8 cellular contexts compared by ENCODE assay signal in the genomic region with DNA sequence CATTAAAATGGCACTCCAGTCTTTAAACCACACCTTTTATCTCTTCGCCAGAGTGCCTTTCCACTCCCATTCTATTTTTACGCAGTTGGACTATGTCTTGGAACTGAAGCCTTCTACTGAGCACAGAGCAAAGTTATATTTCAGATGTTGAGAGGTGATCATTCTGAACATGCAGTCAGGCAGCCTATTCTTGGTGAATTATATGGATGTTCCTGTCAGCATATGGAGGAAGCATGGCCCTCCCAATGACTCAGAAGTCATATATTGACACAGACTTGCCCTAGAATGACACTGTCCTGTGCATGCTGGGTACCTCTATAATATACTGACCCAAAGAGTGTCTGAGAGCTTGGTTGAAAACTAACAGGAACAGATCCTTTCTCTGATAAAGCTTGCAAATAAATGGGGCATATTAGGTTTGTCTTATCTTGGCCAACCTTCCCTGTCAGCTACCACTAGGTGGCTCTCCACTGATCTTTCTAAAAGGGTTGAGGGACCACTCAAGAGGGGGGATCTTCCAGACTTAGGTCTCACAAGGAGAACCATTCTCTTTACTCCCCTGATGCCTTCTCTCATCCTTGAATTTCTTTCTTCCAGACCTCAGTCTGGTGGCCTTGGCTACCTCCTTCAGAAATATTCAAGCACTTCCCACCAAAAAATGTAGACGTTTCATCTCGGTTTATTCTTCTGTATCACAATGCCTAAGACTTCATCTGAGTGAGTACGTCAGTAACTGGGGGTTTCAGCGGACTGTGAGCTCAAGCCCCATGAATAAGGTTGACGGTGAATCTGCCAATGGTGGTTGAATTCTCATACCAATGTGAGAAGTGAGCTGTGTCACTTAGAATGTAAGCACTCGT. TPM values are rescaled to one million over a fixed set of nuclear protein-coding genes. Genes with fewer than 3 reads are reported as not detected.
A peak's percentile ranks its signal among the peaks of the same experiment; 100 is the strongest.
DNase-seq lines count a peak whose midpoint lies in the region; TF ChIP-seq lines count a peak whose summit lies in the region.

No MANE protein-coding gene starts in this region.

- H3K9me3 ChIP-seq in adrenal gland (replicated peaks in 1 of 3) (no peaks in the 10 kb centered on the region), suprapubic skin (no peaks in the 10 kb centered on the region)

- CTCF ChIA-PET in HEK293T (lab: Yijun Ruan, JAX): interaction anchor here (0.6 to 3.1 kb wide), 10 partner anchors 9 to 168 kb away, joined by 3 to 18 read pairs (median 6); a partner anchor contains a TSS

- H3K4me1 ChIP-seq in adrenal gland (replicated peaks in 1 of 2) (peaks cover 10 to 13% of the 10 kb centered on the region in 2 donors), suprapubic skin (peaks cover 4% of the 10 kb centered on the region)

- TF ChIP-seq CTCF in adrenal gland (IDR thresholded peaks at IDR 0.05) (peak; percentile 22 to 63 (median 47)), suprapubic skin (IDR thresholded peaks at IDR 0.05) (peak; percentile 15 to 39)

- POLR2A ChIA-PET in HEK293T (lab: Yijun Ruan, JAX): interaction anchor here (2.3 to 2.4 kb wide), 2 partner anchors 12 to 149 kb away, joined by 15 to 23 read pairs; a partner anchor contains a TSS

- no peaks in the 10 kb centered on the region for H3K27me3 ChIP-seq in adrenal gland
- no peaks in the 10 kb centered on the region for H3K27me3 ChIP-seq in suprapubic skin

- H3K36me3 ChIP-seq in adrenal gland (replicated peaks in 1 of 2) (no peaks in the 10 kb centered on the region), suprapubic skin (no peaks in the 10 kb centered on the region)

- H3K4me3 ChIP-seq in adrenal gland (no peak overlapping the region), suprapubic skin (no peak overlapping the region)

- H3K27ac ChIP-seq in adrenal gland (no peak overlapping the region), suprapubic skin (no peak overlapping the region)

- 73 to 79% (median 77%) methylated on average over 8 of the region's 8 CpGs for WGBS in adrenal gland, 4 donors
- 79% methylated on average over 8 of the region's 8 CpGs for WGBS in suprapubic skin

- DNase-seq in AG08395 (ENCODE audit: low spot score): peak; percentile 20
- peak; percentile 61 for DNase-seq in ELR (ENCODE audit: low read depth)
- peak; percentile 67 for DNase-seq in HEK293T (ENCODE audit: extremely low spot score)
- DNase-seq in NCI-H1930 (lab: John Stamatoyannopoulos, UW): peak; percentile 11 to 16
- no peak for DNase-seq in adrenal gland
- DNase-seq in iris pigment epithelial cell (ENCODE audit: low read depth): peak; percentile 29
- no peak for DNase-seq in suprapubic skin (ENCODE audit: low spot score in 2 of 2)
- no peak for DNase-seq in OCI-M2 (lab: John Stamatoyannopoulos, UW; ENCODE audit: unreplicated experiment)

- intact Hi-C loops in adrenal gland (cut with DNase I): loop anchor here in 1 of 2 donors (10.0 kb wide), 1 partner anchor 150 kb away; a partner anchor contains a TSS

- TF ChIP-seq EP300 in suprapubic skin (IDR thresholded peaks at IDR 0.05): no peak

- no peak for TF ChIP-seq POLR2A in adrenal gland (IDR thresholded peaks at IDR 0.05)
- TF ChIP-seq POLR2A in suprapubic skin (IDR thresholded peaks at IDR 0.05): no peak

TF ChIP-seq in HEK293T, 16 proteins besides CTCF, POLR2A, EP300 and RAD21:
- TF ChIP-seq HDGF (IDR thresholded peaks at IDR 0.05; ENCODE audit: borderline replicate concordance) (no peak), TARDBP (IDR thresholded peaks at IDR 0.05) (no peak), LEF1 (IDR thresholded peaks at IDR 0.05; ENCODE audit: borderline replicate concordance) (no peak), L3MBTL2 (conservative IDR thresholded peaks at IDR 0.05) (no peak), FOXK2 (IDR thresholded peaks at IDR 0.05) (no peak), SUZ12 (IDR thresholded peaks at IDR 0.05) (no peak), ELF4 (IDR thresholded peaks at IDR 0.05) (no peak), CTBP1 (IDR thresholded peaks at IDR 0.05; ENCODE audit: borderline replicate concordance) (no peak)

RNA-seq across cellular contexts. Expression of a gene that starts 11.8 kb away (rescaled TPM):
- total RNA-seq in adrenal gland: 10 to 100 TPM in 5 of 8 donors, 1 to 10 TPM in 3; 2.2 to 24.3 (median 14.3) TPM
- polyA plus RNA-seq in adrenal gland: 10 to 100 TPM in 1 of 3 donors, 1 to 10 TPM in 2; 1.5 to 29.9 (median 3.0) TPM
- total RNA-seq in suprapubic skin: 1 to 10 TPM in 2 of 4 donors, under 1 TPM in 2; 0.80 to 1.6 (median 1.1) TPM

RNA-seq across cellular contexts. Expression of a gene that starts 32.6 kb away (rescaled TPM):
- total RNA-seq in adrenal gland (10 to 100 TPM; 15.4 to 41.3 (median 23.4) TPM), suprapubic skin (1 to 10 TPM; 5.5 to 6.2 (median 5.9) TPM)
- polyA plus RNA-seq in adrenal gland: 10 to 100 TPM in 1 of 3 donors, 1 to 10 TPM in 2; 1.6 to 14.3 (median 3.3) TPM

Comparison
In these comparisons a context has a peak if more than half of its experiments do, and no peak if none do; other contexts are left out.
1. DNase-seq: peak in AG08395 (single experiment), ELR (single experiment), HEK293T (single experiment), NCI-H1930 (2 of 2) and iris pigment epithelial cell (single experiment); none in adrenal gland (0 of 7), suprapubic skin (0 of 2) and OCI-M2 (single experiment).